In genomic region chr7:2144926-2145325, GRCh38 we compare ENCODE assay signal across 23 cellular contexts.
DNase-seq lines count a peak whose midpoint lies in the region; ATAC-seq, FAIRE-seq and TF ChIP-seq lines count a peak whose summit lies in the region.
"Had no signal": no experiment of that assay in that cellular context is flagged by ENCODE, and none has a peak within 500 bp of the region (broad histone marks: within the 10 kb centered on the region; RNA-seq: fewer than 3 reads in every experiment).

No MANE protein-coding gene starts in this region.

- H3K27me3 ChIP-seq in heart right ventricle: no peaks in the 10 kb centered on the region

- POLR2A ChIA-PET in activated CD8-positive, alpha-beta T cell treated with anti-CD3 and anti-CD28 coated beads, Interleukin-2, amount 10 ng/mL, durations not matched to agents 7 days and 5 days (lab: Charles Lee): interaction anchor here (0.6 kb wide), 1 partner anchor 69 kb away, joined by 3 read pairs; no protein-coding TSS in a partner anchor
- POLR2A ChIA-PET in activated CD8-positive, alpha-beta T cell treated with anti-CD3 and anti-CD28 coated beads for 36 hours (lab: Charles Lee): no interaction called here

- CTCF ChIA-PET in activated CD8-positive, alpha-beta T cell treated with anti-CD3 and anti-CD28 coated beads, Interleukin-2, amount 10 ng/mL, durations not matched to agents 7 days and 5 days (lab: Charles Lee): no interaction called here
- CTCF ChIA-PET in activated CD8-positive, alpha-beta T cell treated with anti-CD3 and anti-CD28 coated beads for 36 hours (lab: Charles Lee): no interaction called here

- no peaks in the 10 kb centered on the region for H3K27me3 Mint-ChIP-seq in activated CD8-positive, alpha-beta T cell treated with anti-CD3 and anti-CD28 coated beads, Interleukin-2, amount 10 ng/mL, durations not matched to agents 7 days and 5 days (ENCODE audit: low read depth)
- no peaks in the 10 kb centered on the region for H3K27me3 Mint-ChIP-seq in activated CD8-positive, alpha-beta T cell treated with anti-CD3 and anti-CD28 coated beads for 36 hours
- H3K27me3 Mint-ChIP-seq in nephron progenitor cell (ENCODE audit: low read depth, poor library complexity): no peaks in the 10 kb centered on the region
- H3K27me3 Mint-ChIP-seq: B cell; CD4-positive, alpha-beta T cell had no signal

- H3K27ac ChIP-seq in heart right ventricle: no peak overlapping the region
- H3K27ac ChIP-seq: 22Rv1, A549, C4-2B had no signal

- 96 to 97% methylated on average over 15 of the region's 15 CpGs for WGBS in heart right ventricle, 2 donors

- no peak for DNase-seq in activated CD8-positive, alpha-beta T cell treated with anti-CD3 and anti-CD28 coated beads, Interleukin-2, amount 10 ng/mL, durations not matched to agents 7 days and 5 days
- no peak for DNase-seq in activated CD8-positive, alpha-beta T cell treated with anti-CD3 and anti-CD28 coated beads for 36 hours
- DNase-seq in Right ventricle myocardium superior: peak; percentile 26
- no peak for DNase-seq in heart right ventricle
- DNase-seq in nephron progenitor cell: no peak
- no peak for DNase-seq in urothelium cell line (ENCODE audit: low spot score)
- DNase-seq in GF-D8 (lab: John Stamatoyannopoulos, UW): no peak
- no peak for DNase-seq in pons (ENCODE audit: low spot score)
- DNase-seq: AML-193; Caco-2; Calu3; CD4-positive, alpha-beta T cell; CD8-positive, alpha-beta T cell; DMS79 treated with DMSO at 0.1 percent for 48 hours had no signal

- no peak for ATAC-seq in activated CD8-positive, alpha-beta T cell treated with anti-CD3 and anti-CD28 coated beads, Interleukin-2, amount 10 ng/mL, durations not matched to agents 7 days and 5 days
- ATAC-seq in activated CD8-positive, alpha-beta T cell treated with anti-CD3 and anti-CD28 coated beads for 36 hours: no peak
- ATAC-seq in Right ventricle myocardium superior (ENCODE audit: poor library complexity) (no peak), heart right ventricle (no peak)
- ATAC-seq: A549; CD8-positive, alpha-beta T cell; GM12878 had no signal

- no peak overlapping the region for H3K4me3 ChIP-seq in heart right ventricle
- H3K4me3 ChIP-seq: A549, GM12878 had no signal

- H3K4me1 Mint-ChIP-seq in activated CD8-positive, alpha-beta T cell treated with anti-CD3 and anti-CD28 coated beads, Interleukin-2, amount 10 ng/mL, durations not matched to agents 7 days and 5 days (ENCODE audit: low read depth): no peaks in the 10 kb centered on the region
- H3K4me1 Mint-ChIP-seq in activated CD8-positive, alpha-beta T cell treated with anti-CD3 and anti-CD28 coated beads for 36 hours (ENCODE audit: low read depth): no peaks in the 10 kb centered on the region
- peaks cover 13% of the 10 kb centered on the region for H3K4me1 Mint-ChIP-seq in nephron progenitor cell

- no peak for TF ChIP-seq CTCF in activated CD8-positive, alpha-beta T cell treated with anti-CD3 and anti-CD28 coated beads for 36 hours (IDR thresholded peaks at IDR 0.05)
- no peak for TF ChIP-seq CTCF in heart right ventricle (IDR thresholded peaks at IDR 0.05)
- no peak for TF ChIP-seq CTCF in nephron progenitor cell (IDR thresholded peaks at IDR 0.05)

- H3K4me3 Mint-ChIP-seq in activated CD8-positive, alpha-beta T cell treated with anti-CD3 and anti-CD28 coated beads, Interleukin-2, amount 10 ng/mL, durations not matched to agents 7 days and 5 days: no peak overlapping the region
- H3K4me3 Mint-ChIP-seq in activated CD8-positive, alpha-beta T cell treated with anti-CD3 and anti-CD28 coated beads for 36 hours: no peak overlapping the region
- no peak overlapping the region for H3K4me3 Mint-ChIP-seq in nephron progenitor cell
- H3K4me3 Mint-ChIP-seq: B cell; CD4-positive, alpha-beta T cell; CD8-positive, alpha-beta T cell had no signal

- FAIRE-seq in urothelium cell line (lab: Jason Lieb, UNC): peak; percentile 46
- FAIRE-seq: A549, D721Med, G401.6, GM12878, GM12892, GM19239 had no signal

- peaks cover 0 to 50% (median 0%) of the 10 kb centered on the region in 9 donors for H3K36me3 ChIP-seq in heart right ventricle

- H3K4me1 ChIP-seq in heart right ventricle: peaks cover 0 to 9% (median 0%) of the 10 kb centered on the region in 9 donors
- H3K4me1 ChIP-seq: A549, Caco-2 had no signal

- no peaks in the 10 kb centered on the region for H3K9me3 Mint-ChIP-seq in activated CD8-positive, alpha-beta T cell treated with anti-CD3 and anti-CD28 coated beads, Interleukin-2, amount 10 ng/mL, durations not matched to agents 7 days and 5 days (ENCODE audit: insufficient read depth)
- H3K9me3 Mint-ChIP-seq in activated CD8-positive, alpha-beta T cell treated with anti-CD3 and anti-CD28 coated beads for 36 hours: no peaks in the 10 kb centered on the region
- H3K9me3 Mint-ChIP-seq in nephron progenitor cell: no peaks in the 10 kb centered on the region
- H3K9me3 Mint-ChIP-seq: CD4-positive, alpha-beta T cell; CD8-positive, alpha-beta T cell had no signal

- no peaks in the 10 kb centered on the region for H3K9me3 ChIP-seq in heart right ventricle
- H3K9me3 ChIP-seq: A549, Caco-2 had no signal

- peaks cover 3% of the 10 kb centered on the region for H3K36me3 Mint-ChIP-seq in activated CD8-positive, alpha-beta T cell treated with anti-CD3 and anti-CD28 coated beads, Interleukin-2, amount 10 ng/mL, durations not matched to agents 7 days and 5 days (ENCODE audit: low read depth)
- H3K36me3 Mint-ChIP-seq in activated CD8-positive, alpha-beta T cell treated with anti-CD3 and anti-CD28 coated beads for 36 hours (ENCODE audit: low read depth): peaks cover 4% of the 10 kb centered on the region
- peaks cover 19% of the 10 kb centered on the region for H3K36me3 Mint-ChIP-seq in nephron progenitor cell (ENCODE audit: low read depth)

- intact Hi-C loops in activated CD8-positive, alpha-beta T cell treated with anti-CD3 and anti-CD28 coated beads for 36 hours (cut with micrococcal nuclease): no loop called here
- intact Hi-C loops in Right ventricle myocardium superior (cut with DNase I) (no loop called here), heart right ventricle (cut with DNase I) (loop anchor here in 1 of 10 donors (10.0 kb wide), 1 partner anchor 490 kb away; no protein-coding TSS in a partner anchor)

- H3K27ac Mint-ChIP-seq in activated CD8-positive, alpha-beta T cell treated with anti-CD3 and anti-CD28 coated beads, Interleukin-2, amount 10 ng/mL, durations not matched to agents 7 days and 5 days: peak overlapping the region; percentile 30
- no peak overlapping the region for H3K27ac Mint-ChIP-seq in activated CD8-positive, alpha-beta T cell treated with anti-CD3 and anti-CD28 coated beads for 36 hours
- H3K27ac Mint-ChIP-seq in nephron progenitor cell: peak overlapping the region; percentile 51
- H3K27ac Mint-ChIP-seq: B cell; CD4-positive, alpha-beta T cell; CD8-positive, alpha-beta T cell had no signal
